8 cellular contexts compared by ENCODE assay signal in the genomic region with DNA sequence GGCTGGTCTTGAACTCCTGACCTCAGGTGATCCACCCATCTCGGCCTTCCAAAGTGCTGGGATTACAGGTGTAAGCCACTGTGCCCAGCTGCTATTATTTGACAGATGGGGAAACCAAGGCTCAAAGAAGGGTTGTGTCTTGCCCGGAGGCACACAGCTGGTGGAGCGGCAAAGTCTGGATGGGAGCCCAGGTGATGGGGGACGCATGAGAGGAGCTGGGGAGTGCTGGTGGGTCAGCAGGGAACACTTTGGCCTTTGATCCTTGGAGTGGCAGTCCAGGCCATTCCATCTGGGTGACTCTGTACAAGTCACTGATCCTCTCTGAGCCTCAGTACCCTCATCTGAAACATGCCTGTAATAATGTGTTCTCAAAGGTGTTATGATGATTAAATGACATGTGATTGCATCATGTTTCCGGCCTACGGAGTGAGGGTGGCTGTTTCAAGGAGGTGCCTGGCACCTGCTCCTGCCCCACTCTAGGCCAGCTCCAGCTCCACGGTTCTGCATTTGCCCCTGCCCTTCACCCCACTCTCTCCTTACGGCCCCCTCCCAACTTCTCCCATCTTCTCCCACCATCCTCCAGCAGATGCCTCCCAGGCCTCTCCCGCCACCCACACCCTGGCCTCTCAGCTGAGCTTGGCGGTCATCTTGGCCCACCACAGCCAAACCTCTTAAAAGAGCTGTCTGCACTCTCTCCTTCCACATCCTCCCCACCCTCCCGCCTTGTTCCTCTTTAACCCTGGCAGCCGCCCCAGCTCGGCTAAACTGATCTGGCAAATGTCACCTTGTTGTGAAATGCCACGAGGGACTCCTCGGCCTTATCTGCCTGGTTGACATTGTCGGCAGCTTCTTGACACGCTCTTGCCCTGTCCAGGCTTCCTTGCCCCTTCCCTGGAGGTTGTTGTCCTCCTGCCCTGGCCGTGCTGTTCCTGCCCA. TPM values are rescaled to one million over a fixed set of nuclear protein-coding genes. Genes with fewer than 3 reads are reported as not detected.
DNase-seq lines count a peak whose midpoint lies in the region; ATAC-seq, FAIRE-seq and TF ChIP-seq lines count a peak whose summit lies in the region.

No MANE protein-coding gene starts in this region.

- H3K9ac ChIP-seq in BLaER1 treated with 17β-estradiol and CSF1 and Interleukin-3, amounts not matched to agents 10 nM and 100 nM = peak overlapping the region in 9 of 11 experiments; percentile 58 to 78 (median 72); a peak in 20 of 22 replicates
- no peak overlapping the region for H3K9ac ChIP-seq in keratinocyte (ENCODE audit: control insufficient read depth, extremely low read depth, insufficient read depth, low read length)

- no peaks in the 10 kb centered on the region for H3K9me2 ChIP-seq in PC-9 (ENCODE audit: insufficient read depth)

- FAIRE-seq in keratinocyte (lab: Jason Lieb, UNC) = peak; percentile 29

- dilution Hi-C loops in keratinocyte (cut with MboI; ENCODE audit: extremely low pct_ligation_motif_present, low sequenced_read_pairs) = no loop called here

- H3K4me1 Mint-ChIP-seq in stimulated activated naive B cell treated with anti-CD40 and anti-IgM and Interleukin-4, amounts not matched to agents 10 μg/mL and 1 μg/mL and 100 μg/mL, for 72 hours = peaks cover 36 to 54% of the 10 kb centered on the region in 2 donors

- H2AFZ ChIP-seq in keratinocyte (ENCODE audit: control insufficient read depth, low read length) = no peak overlapping the region
- H2AFZ ChIP-seq in PC-9 = no peak overlapping the region

- DNase-seq in NAMALWA (ENCODE audit: low spot score) = peak; percentile 88
- peak; percentile 46 for DNase-seq in activated naive CD4-positive, alpha-beta T cell treated with anti-CD3 and anti-CD28 coated beads, Interleukin-2, amount 50 U/mL, for 16 hours
- no peak for DNase-seq in keratinocyte (ENCODE audit: low read depth, low spot score)
- peak; percentile 51 for DNase-seq in stimulated activated naive B cell treated with anti-CD40 and anti-IgM and Interleukin-4, amounts not matched to agents 10 μg/mL and 1 μg/mL and 100 μg/mL, for 72 hours
- no peak for DNase-seq in hippocampal formation (lab: John Stamatoyannopoulos, UW)
- no peak for DNase-seq in PC-9

- H3K36me3 Mint-ChIP-seq in stimulated activated naive B cell treated with anti-CD40 and anti-IgM and Interleukin-4, amounts not matched to agents 10 μg/mL and 1 μg/mL and 100 μg/mL, for 72 hours = no peaks in the 10 kb centered on the region

- peak overlapping the region; percentile 80 to 95 (median 89) for H3K4me2 ChIP-seq in BLaER1 treated with 17β-estradiol and CSF1 and Interleukin-3, amounts not matched to agents 10 nM and 100 nM
- H3K4me2 ChIP-seq in keratinocyte (ENCODE audit: control insufficient read depth, extremely low read depth, insufficient read depth, low read depth, low read length) = no peak overlapping the region
- H3K4me2 ChIP-seq in PC-9 = no peak overlapping the region

- peak overlapping the region; percentile 17 to 22 for H3K4me3 Mint-ChIP-seq in stimulated activated naive B cell treated with anti-CD40 and anti-IgM and Interleukin-4, amounts not matched to agents 10 μg/mL and 1 μg/mL and 100 μg/mL, for 72 hours

- H4K20me1 ChIP-seq in BLaER1 treated with 17β-estradiol and CSF1 and Interleukin-3, amounts not matched to agents 10 nM and 100 nM = peaks cover 0 to 72% (median 17%) of the 10 kb centered on the region in 11 experiments; a peak in 14 of 22 replicates
- H4K20me1 ChIP-seq in keratinocyte (ENCODE audit: control insufficient read depth, extremely low read depth, insufficient read depth, low read length) (no peaks in the 10 kb centered on the region), PC-9 (ENCODE audit: insufficient read depth) (no peaks in the 10 kb centered on the region)

- CTCF ChIA-PET in PC-9 (lab: Charles Lee) = interaction anchor here (1.0 kb wide), 1 partner anchor 23 kb away, joined by 4 read pairs; no protein-coding TSS in a partner anchor

- peak overlapping the region; percentile 90 for H3K27ac Mint-ChIP-seq in stimulated activated naive B cell treated with anti-CD40 and anti-IgM and Interleukin-4, amounts not matched to agents 10 μg/mL and 1 μg/mL and 100 μg/mL, for 72 hours

- H3K27me3 ChIP-seq in BLaER1 treated with 17β-estradiol and CSF1 and Interleukin-3, amounts not matched to agents 10 nM and 100 nM = no peaks in the 10 kb centered on the region
- H3K27me3 ChIP-seq in keratinocyte (ENCODE audit: control insufficient read depth, extremely low read depth, insufficient read depth, low read length) (no peaks in the 10 kb centered on the region), PC-9 (ENCODE audit: insufficient read depth, low read depth) (no peaks in the 10 kb centered on the region)

- H3K4me1 ChIP-seq in BLaER1 treated with 17β-estradiol and CSF1 and Interleukin-3, amounts not matched to agents 10 nM and 100 nM = peaks cover 66 to 94% (median 82%) of the 10 kb centered on the region in 10 experiments
- H3K4me1 ChIP-seq in keratinocyte (ENCODE audit: control insufficient read depth, extremely low read depth, insufficient read depth, low read length) = peaks cover 11% of the 10 kb centered on the region
- no peaks in the 10 kb centered on the region for H3K4me1 ChIP-seq in PC-9 (replicated peaks; ENCODE audit: insufficient read depth)

- H3K27ac ChIP-seq in BLaER1 treated with 17β-estradiol and CSF1 and Interleukin-3, amounts not matched to agents 10 nM and 100 nM = peak overlapping the region in 10 of 11 experiments; percentile 45 to 91 (median 84); a peak in 20 of 22 replicates
- peak overlapping the region; percentile 24 for H3K27ac ChIP-seq in keratinocyte (ENCODE audit: control insufficient read depth, insufficient read depth, low read length)
- H3K27ac ChIP-seq in PC-9 = no peak overlapping the region

- no peaks in the 10 kb centered on the region for H3K9me3 ChIP-seq in BLaER1 treated with 17β-estradiol and CSF1 and Interleukin-3, amounts not matched to agents 10 nM and 100 nM (replicated peaks in 1 of 11)
- H3K9me3 ChIP-seq in keratinocyte (ENCODE audit: control insufficient read depth, low read depth, low read length) (no peaks in the 10 kb centered on the region), PC-9 (ENCODE audit: insufficient read depth, low read depth) (no peaks in the 10 kb centered on the region)

- H3K79me2 ChIP-seq in keratinocyte (ENCODE audit: control insufficient read depth, insufficient read depth, low read length) = no peaks in the 10 kb centered on the region
- no peaks in the 10 kb centered on the region for H3K79me2 ChIP-seq in PC-9 (ENCODE audit: low read depth)

- H3K4me3 ChIP-seq in BLaER1 treated with 17β-estradiol and CSF1 and Interleukin-3, amounts not matched to agents 10 nM and 100 nM = peak overlapping the region in 5 of 10 experiments; percentile 15 to 48 (median 21); a peak in 6 of 20 replicates
- H3K4me3 ChIP-seq in keratinocyte (ENCODE audit: control insufficient read depth in 2 of 3, extremely low read depth in 1 of 3, insufficient read depth in 2 of 3, low read depth in 1 of 3, low read length in 3 of 3) = no peak overlapping the region
- H3K4me3 ChIP-seq in PC-9 = no peak overlapping the region

- H3K9me3 Mint-ChIP-seq in stimulated activated naive B cell treated with anti-CD40 and anti-IgM and Interleukin-4, amounts not matched to agents 10 μg/mL and 1 μg/mL and 100 μg/mL, for 72 hours = no peaks in the 10 kb centered on the region

- POLR2A ChIA-PET in PC-9 (lab: Charles Lee; ENCODE audit: unreplicated experiment) = interaction anchor here (0.6 kb wide), 3 partner anchors 13 to 38 kb away, joined by 3 to 8 read pairs (median 3); partner anchors contain the start of gene DDX41

- peaks cover 57% of the 10 kb centered on the region for H3F3A ChIP-seq in PC-9 (ENCODE audit: insufficient read depth, low read depth)

- TF ChIP-seq CTCF in keratinocyte (optimal IDR thresholded peaks at IDR 0.05 in 1 of 3, IDR thresholded peaks at IDR 0.05 in 1 of 3, conservative IDR thresholded peaks at IDR 0.05 in 1 of 3; ENCODE audit: extremely low read depth in 1 of 3, insufficient read depth in 2 of 3, low read length in 3 of 3) = no peak
- no peak for TF ChIP-seq CTCF in PC-9 (conservative IDR thresholded peaks at IDR 0.05)

- BruUV-seq in PC-9 (replicated peaks; lab: Mats Ljungman, UMichigan) = no TSS peak

- peaks cover 6 to 7% of the 10 kb centered on the region in 2 donors for H3K27me3 Mint-ChIP-seq in stimulated activated naive B cell treated with anti-CD40 and anti-IgM and Interleukin-4, amounts not matched to agents 10 μg/mL and 1 μg/mL and 100 μg/mL, for 72 hours

- intact Hi-C loops in PC-9 (cut with micrococcal nuclease; ENCODE audit: unreplicated experiment) = no loop called here

- ATAC-seq in stimulated activated naive B cell treated with anti-CD40 and anti-IgM and Interleukin-4, amounts not matched to agents 10 μg/mL and 1 μg/mL and 100 μg/mL, for 72 hours (replicated peaks) = peak; percentile 90 to 92
- no peak for ATAC-seq in GM19467 (IDR thresholded peaks at IDR 0.05; ENCODE audit: unreplicated experiment)

- peaks cover 12 to 30% (median 24%) of the 10 kb centered on the region in 11 experiments for H3K36me3 ChIP-seq in BLaER1 treated with 17β-estradiol and CSF1 and Interleukin-3, amounts not matched to agents 10 nM and 100 nM
- peaks cover 10% of the 10 kb centered on the region in 2 experiments for H3K36me3 ChIP-seq in keratinocyte (ENCODE audit: control insufficient read depth in 2 of 2, extremely low read depth in 1 of 2, insufficient read depth in 2 of 2, low read length in 2 of 2)
- H3K36me3 ChIP-seq in PC-9 (ENCODE audit: low read depth) = no peaks in the 10 kb centered on the region

- H3K9me1 ChIP-seq in keratinocyte (ENCODE audit: control insufficient read depth, extremely low read depth, insufficient read depth, low read length) = no peaks in the 10 kb centered on the region

RNA-seq across cellular contexts. Expression of gene DBN1, which starts 5.5 kb away (rescaled TPM):
- polyA plus RNA-seq in keratinocyte = 57.2 to 73.4 TPM (median 59.4 TPM) in 3 replicates
- 72.5 TPM for polyA plus RNA-seq in keratinocyte (2011; ENCODE audit: low read depth)
- polyA plus RNA-seq in keratinocyte (2011; cell fraction: cytosol; rRNA removed) = 22.6 and 62.3 TPM in 2 replicates
- 107 and 138 TPM in 2 replicates for polyA plus RNA-seq in keratinocyte (2011; cell fraction: nucleus; rRNA removed)
- polyA plus RNA-seq in keratinocyte (2012; ENCODE audit: low replicate concordance) = 24.6 and 97.5 TPM in 2 replicates
- polyA minus RNA-seq in keratinocyte = 54.7 to 116 TPM (median 75.6 TPM) in 3 replicates
- polyA minus RNA-seq in keratinocyte (2011; cell fraction: cytosol; rRNA and poly(A)+ RNA removed) = 127 TPM
- polyA minus RNA-seq in keratinocyte (2011; cell fraction: nucleus; rRNA and poly(A)+ RNA removed) = 50.9 and 67.5 TPM in 2 replicates
- total RNA-seq in PC-9 (2021) = 144 and 181 TPM in 2 replicates

RNA-seq across cellular contexts. Expression of gene PDLIM7, which starts 18.4 kb away (rescaled TPM):
- 48.5 to 83.6 TPM (median 60.5 TPM) in 3 replicates for polyA plus RNA-seq in keratinocyte
- 23.4 TPM for polyA plus RNA-seq in keratinocyte (2011; ENCODE audit: low read depth)
- polyA plus RNA-seq in keratinocyte (2011; cell fraction: cytosol; rRNA removed) = 33.0 and 72.1 TPM in 2 replicates
- 124 and 193 TPM in 2 replicates for polyA plus RNA-seq in keratinocyte (2011; cell fraction: nucleus; rRNA removed)
- 35.6 and 111 TPM in 2 replicates for polyA plus RNA-seq in keratinocyte (2012; ENCODE audit: low replicate concordance)
- 39.5 to 63.3 TPM (median 44.1 TPM) in 3 replicates for polyA minus RNA-seq in keratinocyte
- 84.2 TPM for polyA minus RNA-seq in keratinocyte (2011; cell fraction: cytosol; rRNA and poly(A)+ RNA removed)
- polyA minus RNA-seq in keratinocyte (2011; cell fraction: nucleus; rRNA and poly(A)+ RNA removed) = 61.5 and 66.3 TPM in 2 replicates
- total RNA-seq in PC-9 (2021) = 167 and 202 TPM in 2 replicates

RNA-seq across cellular contexts. Expression of gene DOK3, which starts 30.6 kb away (rescaled TPM):
- polyA plus RNA-seq in keratinocyte = 1.5 to 3.6 TPM (median 1.7 TPM) in 3 replicates
- polyA plus RNA-seq in keratinocyte (2011; ENCODE audit: low read depth) = 0.84 TPM
- polyA plus RNA-seq in keratinocyte (2011; cell fraction: cytosol; rRNA removed) = 1.2 and 1.4 TPM in 2 replicates
- 12.7 and 16.8 TPM in 2 replicates for polyA plus RNA-seq in keratinocyte (2011; cell fraction: nucleus; rRNA removed)
- 1.2 and 2.1 TPM in 2 replicates for polyA plus RNA-seq in keratinocyte (2012; ENCODE audit: low replicate concordance)
- 0.75 to 2.6 TPM (median 2.5 TPM) in 3 replicates for polyA minus RNA-seq in keratinocyte
- polyA minus RNA-seq in keratinocyte (2011; cell fraction: cytosol; rRNA and poly(A)+ RNA removed) = not detected
- 4.9 and 5.4 TPM in 2 replicates for polyA minus RNA-seq in keratinocyte (2011; cell fraction: nucleus; rRNA and poly(A)+ RNA removed)
- total RNA-seq in PC-9 (2021) = 12.2 and 12.3 TPM in 2 replicates

RNA-seq across cellular contexts. Expression of gene PRR7, which starts 32.4 kb away (rescaled TPM):
- 1.1 to 4.7 TPM (median 4.3 TPM) in 3 replicates for polyA plus RNA-seq in keratinocyte
- 0.69 TPM for polyA plus RNA-seq in keratinocyte (2011; ENCODE audit: low read depth)
- 2.2 and 14.0 TPM in 2 replicates for polyA plus RNA-seq in keratinocyte (2011; cell fraction: cytosol; rRNA removed)
- polyA plus RNA-seq in keratinocyte (2011; cell fraction: nucleus; rRNA removed) = 2.8 and 7.2 TPM in 2 replicates
- polyA plus RNA-seq in keratinocyte (2012; ENCODE audit: low replicate concordance) = 2.0 and 7.7 TPM in 2 replicates
- polyA minus RNA-seq in keratinocyte = 0.32 to 2.3 TPM (median 0.40 TPM) in 3 replicates
- polyA minus RNA-seq in keratinocyte (2011; cell fraction: cytosol; rRNA and poly(A)+ RNA removed) = 14.4 TPM
- 2.2 and 3.4 TPM in 2 replicates for polyA minus RNA-seq in keratinocyte (2011; cell fraction: nucleus; rRNA and poly(A)+ RNA removed)
- total RNA-seq in PC-9 (2021) = 22.2 and 31.7 TPM in 2 replicates

RNA-seq across cellular contexts. Expression of gene DDX41, which starts 37.8 kb away (rescaled TPM):
- 71.3 to 95.8 TPM (median 81.7 TPM) in 3 replicates for polyA plus RNA-seq in keratinocyte
- 49.8 TPM for polyA plus RNA-seq in keratinocyte (2011; ENCODE audit: low read depth)
- polyA plus RNA-seq in keratinocyte (2011; cell fraction: cytosol; rRNA removed) = 52.7 and 109 TPM in 2 replicates
- polyA plus RNA-seq in keratinocyte (2011; cell fraction: nucleus; rRNA removed) = 123 and 141 TPM in 2 replicates
- polyA plus RNA-seq in keratinocyte (2012; ENCODE audit: low replicate concordance) = 60.4 and 119 TPM in 2 replicates
- polyA minus RNA-seq in keratinocyte = 72.8 to 95.0 TPM (median 76.2 TPM) in 3 replicates
- polyA minus RNA-seq in keratinocyte (2011; cell fraction: cytosol; rRNA and poly(A)+ RNA removed) = 368 TPM
- polyA minus RNA-seq in keratinocyte (2011; cell fraction: nucleus; rRNA and poly(A)+ RNA removed) = 66.2 and 69.3 TPM in 2 replicates
- total RNA-seq in PC-9 (2021) = 90.8 and 93.1 TPM in 2 replicates

Comparison
In these comparisons a context has a peak if more than half of its experiments do, and no peak if none do; other contexts are left out.
1. H3K4me2 ChIP-seq: peak in BLaER1 treated with 17β-estradiol and CSF1 and Interleukin-3, amounts not matched to agents 10 nM and 100 nM (11 of 11); none in keratinocyte (single experiment) and PC-9 (single experiment).
2. DNase-seq: peak in NAMALWA (single experiment), activated naive CD4-positive, alpha-beta T cell treated with anti-CD3 and anti-CD28 coated beads, Interleukin-2, amount 50 U/mL, for 16 hours (single experiment) and stimulated activated naive B cell treated with anti-CD40 and anti-IgM and Interleukin-4, amounts not matched to agents 10 μg/mL and 1 μg/mL and 100 μg/mL, for 72 hours (single experiment); none in keratinocyte (single experiment), hippocampal formation (0 of 2) and PC-9 (0 of 2).